Comparison of ENCODE assay signal across 19 cellular contexts in genomic region chr2:149058936-149059335, GRCh38. TPM values are rescaled to one million over a fixed set of nuclear protein-coding genes. Genes with fewer than 3 reads are reported as not detected.
"Had no signal": no experiment of that assay in that cellular context is flagged by ENCODE, and none has a peak within 500 bp of the region (broad histone marks: within the 10 kb centered on the region; RNA-seq: fewer than 3 reads in every experiment).

No MANE protein-coding gene starts in this region.

- H3K27ac ChIP-seq: coronary artery, epithelial cell of prostate, hepatocyte, right lobe of liver, transverse colon had no signal

- ATAC-seq: left cardiac atrium; right lobe of liver; stimulated activated memory B cell treated with anti-CD40 and anti-IgM and Interleukin-4, amounts not matched to agents 10 μg/mL and 1 μg/mL and 100 μg/mL, for 72 hours had no signal

- DNase-seq: activated CD4-positive, alpha-beta memory T cell treated with anti-CD3 and anti-CD28 coated beads for 36 hours; activated CD4-positive, alpha-beta T cell treated with anti-CD3 and anti-CD28 coated beads for 48 hours; activated naive CD4-positive, alpha-beta T cell treated with Interleukin-2 at 50 U/mL for 16 hours; activated naive CD8-positive, alpha-beta T cell treated with anti-CD3 and anti-CD28 coated beads, Interleukin-2, amount 10 ng/mL, durations not matched to agents 7 days and 5 days; activated T-cell treated with anti-CD3 and anti-CD28 coated beads, Interleukin-2, amount 50 U/mL, for 48 hours; amniotic stem cell; cerebellar nuclear complex; foreskin fibroblast; left cardiac atrium; nucleus accumbens; right lobe of liver; small intestine; T-helper 2 cell; transverse colon had no signal

- H3K36me3 ChIP-seq: right lobe of liver, transverse colon had no signal

- H3K4me3 ChIP-seq: coronary artery, hepatocyte, right lobe of liver, transverse colon had no signal

- H3K27me3 ChIP-seq: hepatocyte, right lobe of liver, transverse colon had no signal

- H3K9me3 ChIP-seq: right lobe of liver, transverse colon had no signal

- H2AFZ ChIP-seq: hepatocyte had no signal

- H3K4me2 ChIP-seq: hepatocyte had no signal

- H3K4me1 ChIP-seq: right lobe of liver had no signal

RNA-seq across cellular contexts. Expression of gene LYPD6B, which starts 20.4 kb away (rescaled TPM):
- total RNA-seq: activated CD4-positive, alpha-beta memory T cell treated with anti-CD3 and anti-CD28 coated beads for 36 hours; activated naive CD8-positive, alpha-beta T cell treated with anti-CD3 and anti-CD28 coated beads, Interleukin-2, amount 10 ng/mL, durations not matched to agents 7 days and 5 days; fibroblast of lung; left cardiac atrium had no signal
